In the genomic region with DNA sequence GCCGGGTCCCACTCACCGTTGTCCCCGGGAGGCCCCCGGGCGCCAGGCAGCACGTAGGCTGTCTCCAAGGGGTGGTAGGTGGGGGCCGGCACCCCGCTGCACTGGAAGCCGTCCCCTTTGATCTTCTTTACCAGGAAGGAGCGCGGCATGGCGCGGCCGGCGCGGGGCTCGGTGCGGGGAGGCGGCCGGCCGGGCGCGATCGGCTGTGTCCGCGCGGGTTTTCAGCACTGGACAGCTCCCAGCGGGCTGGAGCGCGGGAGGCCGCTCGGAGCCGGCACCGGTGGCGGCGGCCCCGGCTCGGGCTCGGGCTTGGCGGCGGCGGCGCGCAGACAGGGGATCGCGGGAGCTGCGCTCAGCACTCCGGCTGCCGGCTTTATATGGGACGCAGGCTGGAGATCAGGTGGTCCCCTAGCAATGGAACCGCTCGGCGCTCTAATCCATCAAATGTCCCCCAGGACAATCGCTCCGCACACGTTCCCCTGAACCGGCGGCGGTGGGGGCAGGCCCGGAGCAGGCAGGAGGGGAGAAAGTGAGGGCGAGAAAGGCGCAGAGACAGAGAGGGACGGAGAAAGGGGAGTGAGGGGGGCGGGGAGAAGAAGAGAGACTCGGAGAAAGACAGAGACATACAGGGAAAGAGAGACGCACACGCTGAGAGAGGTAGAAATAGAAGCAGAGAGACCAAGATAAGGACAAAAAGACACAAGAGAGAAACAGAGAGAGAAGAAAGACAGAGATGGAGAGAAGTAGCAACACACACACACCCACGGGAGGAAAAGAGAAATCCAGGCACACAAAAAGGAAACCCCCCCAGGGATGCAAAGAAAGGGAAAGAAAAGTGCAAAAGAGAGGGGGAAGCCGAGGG, we compare ENCODE assay signal across 9 cellular contexts. TPM values are rescaled to one million over a fixed set of nuclear protein-coding genes. Genes with fewer than 3 reads are reported as not detected.
A peak's percentile ranks its signal among the peaks of the same experiment; 100 is the strongest.
DNase-seq lines count a peak whose midpoint lies in the region; ATAC-seq and TF ChIP-seq lines count a peak whose summit lies in the region.
"Had no signal": no experiment of that assay in that cellular context is flagged by ENCODE, and none has a peak within 500 bp of the region (broad histone marks: within the 10 kb centered on the region; RNA-seq: fewer than 3 reads in every experiment).

SCRT2 (minus strand) TSS at position 350 of the 862 bp plus-strand sequence; CDS start at position 149, 201 bp downstream.

- no peaks in the 10 kb centered on the region for H3K79me2 ChIP-seq in HCT116 (ENCODE audit: insufficient read depth, low read length)

- H2AFZ ChIP-seq in HCT116 (ENCODE audit: low read depth, low read length, poor library complexity, severe bottlenecking), result no peak within 1 kb of the TSS

- POLR2A ChIA-PET in HCT116 (lab: Charles Lee), result no interaction called here

- no peaks in the 10 kb centered on the region for H3K9me2 ChIP-seq in HCT116 (ENCODE audit: insufficient read depth)

- CTCF ChIA-PET in HCT116 (lab: Charles Lee), result interaction anchor here (0.9 kb wide), 1 partner anchor 30 kb away, joined by 3 read pairs; no protein-coding TSS in a partner anchor

- H3K36me3 ChIP-seq in HCT116 (ENCODE audit: control insufficient read depth in 1 of 2, insufficient read depth in 2 of 2, low read length in 2 of 2) (no peaks in the 10 kb centered on the region), adrenal gland (replicated peaks in 1 of 2) (no peaks in the 10 kb centered on the region), right atrium auricular region (no peaks in the 10 kb centered on the region), rectal smooth muscle tissue (ENCODE audit: control insufficient read depth, insufficient read depth, low read length) (no peaks in the 10 kb centered on the region)

- TF ChIP-seq CTCF in 22Rv1 (IDR thresholded peaks at IDR 0.05) (no peak), HCT116 (IDR thresholded peaks at IDR 0.05 in 2 of 3, conservative IDR thresholded peaks at IDR 0.05 in 1 of 3; ENCODE audit: borderline replicate concordance in 1 of 3, insufficient read depth in 1 of 3, low read depth in 2 of 3, low read length in 2 of 3) (no peak), adrenal gland (IDR thresholded peaks at IDR 0.05) (no peak), right atrium auricular region (IDR thresholded peaks at IDR 0.05) (no peak)

- H3K9me3 ChIP-seq in HCT116 (ENCODE audit: control insufficient read depth in 1 of 2, insufficient read depth in 1 of 2, low read depth in 1 of 2, low read length in 2 of 2), result no peaks in the 10 kb centered on the region
- H3K9me3 ChIP-seq in adrenal gland (replicated peaks in 1 of 3), result no peaks in the 10 kb centered on the region
- no peaks in the 10 kb centered on the region for H3K9me3 ChIP-seq in right atrium auricular region

- H3K4me1 ChIP-seq in HCT116 (ENCODE audit: control insufficient read depth in 1 of 2, insufficient read depth in 2 of 2, low read length in 2 of 2), result peaks cover 9 to 10% of the 10 kb centered on the region in 2 experiments; a peak in 3 of 4 replicates
- H3K4me1 ChIP-seq in adrenal gland (replicated peaks in 1 of 2), result peaks cover 0 to 12% of the 10 kb centered on the region in 2 donors
- H3K4me1 ChIP-seq in right atrium auricular region, result peaks cover 0 to 21% of the 10 kb centered on the region in 2 donors
- H3K4me1 ChIP-seq in rectal smooth muscle tissue (ENCODE audit: control insufficient read depth, insufficient read depth, low read length), result no peaks in the 10 kb centered on the region

- 1% methylated on average over 15 to 69 of the region's 69 CpGs for WGBS in adrenal gland, 4 donors

- DNase-seq in HCT116 (ENCODE audit: low read depth, low spot score) (no peak), SW480 (ENCODE audit: low spot score) (peak; percentile 64), adrenal gland (peak; percentile 73 to 86 (median 85)), right atrium auricular region (ENCODE audit: low spot score) (peak; percentile 66), NCI-H345 treated with DMSO at 0.1 percent for 48 hours (lab: John Stamatoyannopoulos, UW; ENCODE audit: unreplicated experiment) (no peak)

- peak within 1 kb of the TSS; percentile 70 for H3K27ac ChIP-seq in 22Rv1
- no peak within 1 kb of the TSS for H3K27ac ChIP-seq in HCT116 (ENCODE audit: low read depth, low read length)
- H3K27ac ChIP-seq in adrenal gland, result no peak within 1 kb of the TSS
- no peak within 1 kb of the TSS for H3K27ac ChIP-seq in right atrium auricular region
- H3K27ac ChIP-seq in rectal smooth muscle tissue (ENCODE audit: low read depth, low read length), result no peak within 1 kb of the TSS

- TF ChIP-seq POLR2A in HCT116 (IDR thresholded peaks at IDR 0.05; ENCODE audit: borderline replicate concordance, extremely low read depth, insufficient read depth, insufficient read length), result no peak
- no peak for TF ChIP-seq POLR2A in adrenal gland (IDR thresholded peaks at IDR 0.05)

- H3K9ac ChIP-seq in HCT116 (ENCODE audit: low read length) (no peak within 1 kb of the TSS), rectal smooth muscle tissue (ENCODE audit: low read length) (no peak within 1 kb of the TSS)

- RAD21 ChIA-PET in HCT116 (lab: Charles Lee; ENCODE audit: low non-redundant PET in 1 of 2, low total read pairs in 2 of 2, uncharacterized antibody in 2 of 2, unreplicated experiment in 2 of 2), result no interaction called here

- intact Hi-C loops in HCT116 (cut with micrococcal nuclease) (no loop called here), adrenal gland (cut with DNase I) (no loop called here)

- no peaks in the 10 kb centered on the region for H4K20me1 ChIP-seq in HCT116 (ENCODE audit: insufficient read depth)

- peaks cover 48% of the 10 kb centered on the region for H3K27me3 ChIP-seq in HCT116 (ENCODE audit: insufficient read depth, low read length)
- peaks cover 22% of the 10 kb centered on the region for H3K27me3 ChIP-seq in adrenal gland
- no peaks in the 10 kb centered on the region for H3K27me3 ChIP-seq in right atrium auricular region
- H3K27me3 ChIP-seq in rectal smooth muscle tissue (ENCODE audit: control insufficient read depth, insufficient read depth, low read length), result peaks cover 4% of the 10 kb centered on the region

- H3K4me2 ChIP-seq in HCT116 (ENCODE audit: low read length), result peak within 1 kb of the TSS; percentile 46

- TF ChIP-seq RAD21 in HCT116 (IDR thresholded peaks at IDR 0.05; ENCODE audit: low read depth), result no peak

- no TSS peak for BruUV-seq in HCT116 (replicated peaks; lab: Mats Ljungman, UMichigan)

- ATAC-seq in HCT116 (peak; percentile 82), GM21717 (IDR thresholded peaks at IDR 0.05; ENCODE audit: unreplicated experiment) (no peak)

- H3K4me3 ChIP-seq in HCT116 (replicated peaks in 1 of 2; ENCODE audit: low read depth in 1 of 2, low read length in 2 of 2) (no peak within 1 kb of the TSS), adrenal gland (no peak within 1 kb of the TSS), right atrium auricular region (peak within 1 kb of the TSS in 1 of 2 donors; percentile 31), rectal smooth muscle tissue (ENCODE audit: low read length) (peak within 1 kb of the TSS; percentile 12)

TF ChIP-seq in HCT116, 20 proteins besides CTCF, POLR2A, EP300 and RAD21:
- peak; percentile 56 for TF ChIP-seq TCF7L2 (IDR thresholded peaks at IDR 0.05; ENCODE audit: borderline replicate concordance, extremely low read depth, insufficient read depth, insufficient read length)
- TF ChIP-seq REST (IDR thresholded peaks at IDR 0.05; ENCODE audit: low read depth), result peak; percentile 68
- TF ChIP-seq EGR1 (IDR thresholded peaks at IDR 0.05; ENCODE audit: low read depth), result no peak
TF ChIP-seq in HCT116: peak in this region for 2.

RNA-seq across cellular contexts. Expression of gene SCRT2, which starts in this region (rescaled TPM):
- total RNA-seq in HCT116 (2021; ENCODE audit: unreplicated experiment), result not detected
- polyA plus RNA-seq in HCT116 (2012), result not detected in 2 replicates
- not detected for total RNA-seq in adrenal gland
- not detected for polyA plus RNA-seq in adrenal gland
- total RNA-seq in right atrium auricular region, result not detected
- total RNA-seq: mononuclear cell had no signal

Comparison
In these comparisons a context has a peak if more than half of its experiments do, and no peak if none do; other contexts are left out.
1. Peak in ATAC-seq and H3K4me2 ChIP-seq in HCT116; RNA of the gene not detected or under 1 TPM.
2. Peak in DNase-seq in adrenal gland; RNA of the gene not detected or under 1 TPM.
3. Peak in DNase-seq in right atrium auricular region; RNA of the gene not detected or under 1 TPM.